ENCODE assay signal across 9 cellular contexts in genomic region chr2:239318091-239318725, GRCh38.
DNase-seq lines count a peak whose midpoint lies in the region; ATAC-seq and TF ChIP-seq lines count a peak whose summit lies in the region.
"Had no signal": no experiment of that assay in that cellular context is flagged by ENCODE, and none has a peak within 500 bp of the region (broad histone marks: within the 10 kb centered on the region; RNA-seq: fewer than 3 reads in every experiment).

No MANE protein-coding gene starts in this region.

- no peak overlapping the region for H2BK15ac ChIP-seq in mesenchymal stem cell (ENCODE audit: low read depth, poor library complexity, severe bottlenecking)

- no peak overlapping the region for H3K4ac ChIP-seq in mesenchymal stem cell (ENCODE audit: low read depth in 1 of 2, low read length in 2 of 2)

- peaks cover 0 to 18% of the 10 kb centered on the region in 2 experiments for H3K36me3 ChIP-seq in mesenchymal stem cell (ENCODE audit: control insufficient read depth in 1 of 2, insufficient read depth in 2 of 2, low read depth in 1 of 2, low read length in 2 of 2)
- H3K36me3 ChIP-seq in suprapubic skin, result no peaks in the 10 kb centered on the region

- TF ChIP-seq CTCF in dorsolateral prefrontal cortex (IDR thresholded peaks at IDR 0.05 in 54 of 56, conservative IDR thresholded peaks at IDR 0.05 in 2 of 56; ENCODE audit: low read depth in 1 of 56, partially characterized antibody in 56 of 56), result peak in 3 of 56 donors; percentile 5 to 20 (median 8)
- no peak for TF ChIP-seq CTCF in suprapubic skin (IDR thresholded peaks at IDR 0.05)

- H4K91ac ChIP-seq in mesenchymal stem cell (ENCODE audit: low read length), result no peak overlapping the region

- DNase-seq in activated CD4-positive, alpha-beta T cell treated with anti-CD3 and anti-CD28 coated beads for 1 hour, result peak; percentile 0
- DNase-seq in activated CD4-positive, alpha-beta T cell treated with anti-CD3 and anti-CD28 coated beads for 36 hours, result no peak
- DNase-seq in dorsolateral prefrontal cortex, result peak in 4 of 10 donors; percentile 20 to 40 (median 33)
- DNase-seq in mesenchymal stem cell, result no peak
- peak; percentile 29 to 57 for DNase-seq in suprapubic skin (ENCODE audit: low spot score in 2 of 2)
- no peak for DNase-seq in SIG-M5 (lab: John Stamatoyannopoulos, UW)
- DNase-seq: NCI-H345 had no signal

- peak overlapping the region in 21 of 59 donors; percentile 1 to 58 (median 36) for H3K4me3 ChIP-seq in dorsolateral prefrontal cortex
- peak overlapping the region in 1 of 2 experiments; percentile 78 for H3K4me3 ChIP-seq in mesenchymal stem cell (ENCODE audit: insufficient read depth in 1 of 2, low read depth in 1 of 2, low read length in 2 of 2)
- H3K4me3 ChIP-seq in suprapubic skin, result no peak overlapping the region

- H3K18ac ChIP-seq in mesenchymal stem cell (ENCODE audit: low read depth in 1 of 2, low read length in 2 of 2), result no peak overlapping the region

- H3K4me1 Mint-ChIP-seq in activated CD4-positive, alpha-beta T cell treated with anti-CD3 and anti-CD28 coated beads for 36 hours, result peaks cover 66% of the 10 kb centered on the region

- H2BK5ac ChIP-seq in mesenchymal stem cell (ENCODE audit: low read depth, low read length, poor library complexity, severe bottlenecking), result no peak overlapping the region

- H3K27me3 ChIP-seq in dorsolateral prefrontal cortex, result no peaks in the 10 kb centered on the region
- no peaks in the 10 kb centered on the region for H3K27me3 ChIP-seq in mesenchymal stem cell (ENCODE audit: control insufficient read depth in 1 of 2, insufficient read depth in 1 of 2, low read length in 2 of 2)
- no peaks in the 10 kb centered on the region for H3K27me3 ChIP-seq in suprapubic skin

- H2BK12ac ChIP-seq in mesenchymal stem cell (ENCODE audit: low read length in 2 of 2), result no peak overlapping the region

- H3K9me3 Mint-ChIP-seq in activated CD4-positive, alpha-beta T cell treated with anti-CD3 and anti-CD28 coated beads for 36 hours (ENCODE audit: low read depth), result peaks cover 11% of the 10 kb centered on the region

- TF ChIP-seq POLR2A in suprapubic skin (IDR thresholded peaks at IDR 0.05), result no peak

- no peak overlapping the region for H4K8ac ChIP-seq in mesenchymal stem cell (ENCODE audit: low read length)

- WGBS in mesenchymal stem cell, result 95% methylated on average over 17 of the region's 20 CpGs
- 93% methylated on average over 20 of the region's 20 CpGs for WGBS in suprapubic skin

- H3K36me3 Mint-ChIP-seq in activated CD4-positive, alpha-beta T cell treated with anti-CD3 and anti-CD28 coated beads for 36 hours (ENCODE audit: low read depth), result peaks cover 37% of the 10 kb centered on the region

- H3K79me1 ChIP-seq in mesenchymal stem cell (replicated peaks; ENCODE audit: low read length, poor library complexity, severe bottlenecking), result peaks cover 53% of the 10 kb centered on the region

- no peak overlapping the region for H2BK120ac ChIP-seq in mesenchymal stem cell (ENCODE audit: low read depth, low read length)

- no peak overlapping the region for H3K4me3 Mint-ChIP-seq in activated CD4-positive, alpha-beta T cell treated with anti-CD3 and anti-CD28 coated beads for 36 hours

- TF ChIP-seq EP300 in suprapubic skin (IDR thresholded peaks at IDR 0.05), result no peak

- POLR2A ChIA-PET in activated CD4-positive, alpha-beta T cell treated with anti-CD3 and anti-CD28 coated beads for 36 hours (lab: Charles Lee), result no interaction called here

- intact Hi-C loops in activated CD4-positive, alpha-beta T cell treated with anti-CD3 and anti-CD28 coated beads for 36 hours (cut with DNase I, micrococcal nuclease), result no loop called here
- intact Hi-C loops in dorsolateral prefrontal cortex (cut with DNase I), result loop anchor here in 1 of 2 donors (5.0 kb wide), 1 partner anchor 91 kb away; no protein-coding TSS in a partner anchor

- H3K23ac ChIP-seq in mesenchymal stem cell (ENCODE audit: low read length in 2 of 2), result no peak overlapping the region

- H3K27ac ChIP-seq in dorsolateral prefrontal cortex (peak overlapping the region; percentile 11 to 95 (median 80)), mesenchymal stem cell (ENCODE audit: low read length, poor library complexity, severe bottlenecking) (no peak overlapping the region), suprapubic skin (peak overlapping the region; percentile 49)

- no peak overlapping the region for H3K14ac ChIP-seq in mesenchymal stem cell (ENCODE audit: low read length in 2 of 2)

- CTCF ChIA-PET in activated CD4-positive, alpha-beta T cell treated with anti-CD3 and anti-CD28 coated beads for 36 hours (lab: Charles Lee), result interaction anchor here (0.8 to 1.7 kb wide), 2 partner anchors 10 to 20 kb away, joined by 3 to 4 read pairs; no protein-coding TSS in a partner anchor

- H3K4me1 ChIP-seq in mesenchymal stem cell (ENCODE audit: control insufficient read depth, insufficient read depth, low read depth, low read length) (peaks cover 11% of the 10 kb centered on the region), suprapubic skin (peaks cover 40% of the 10 kb centered on the region)

- H3K27me3 Mint-ChIP-seq in activated CD4-positive, alpha-beta T cell treated with anti-CD3 and anti-CD28 coated beads for 36 hours, result no peaks in the 10 kb centered on the region

- H2AK5ac ChIP-seq in mesenchymal stem cell (ENCODE audit: low read length, severe bottlenecking), result no peak overlapping the region

- no peak overlapping the region for H3K4me2 ChIP-seq in mesenchymal stem cell (ENCODE audit: low read length, poor library complexity, severe bottlenecking)

- peak overlapping the region; percentile 90 for H3K9ac ChIP-seq in mesenchymal stem cell (ENCODE audit: low read length)

- no peak overlapping the region for H2AFZ ChIP-seq in mesenchymal stem cell (ENCODE audit: low read depth, low read length)

- no peak overlapping the region for H3K27ac Mint-ChIP-seq in activated CD4-positive, alpha-beta T cell treated with anti-CD3 and anti-CD28 coated beads for 36 hours

- no peak for ATAC-seq in activated CD4-positive, alpha-beta T cell treated with anti-CD3 and anti-CD28 coated beads for 36 hours
- ATAC-seq in HG03175 (IDR thresholded peaks at IDR 0.05; ENCODE audit: unreplicated experiment) (no peak), SK-N-SH treated with all-trans-retinoic acid at 6 μM for 48 hours (no peak)

- peaks cover 9% of the 10 kb centered on the region for H3K9me3 ChIP-seq in mesenchymal stem cell (ENCODE audit: control insufficient read depth, low read length)
- no peaks in the 10 kb centered on the region for H3K9me3 ChIP-seq in suprapubic skin

TF ChIP-seq in SK-N-SH treated with all-trans-retinoic acid at 6 μM for 48 hours, 23 proteins besides CTCF, POLR2A, EP300 and RAD21 (continues in another document):
- TF ChIP-seq RARB (CRISPR knock-in tag; IDR thresholded peaks at IDR 0.05) (no peak), PPARA (CRISPR knock-in tag; IDR thresholded peaks at IDR 0.05; ENCODE audit: borderline replicate concordance) (no peak), TSHZ2 (CRISPR knock-in tag; IDR thresholded peaks at IDR 0.05) (no peak), ESRRG (CRISPR knock-in tag; IDR thresholded peaks at IDR 0.05) (no peak), CSDC2 (CRISPR knock-in tag; IDR thresholded peaks at IDR 0.05) (no peak), ZFP30 (CRISPR knock-in tag; IDR thresholded peaks at IDR 0.05) (no peak), OSR1 (CRISPR knock-in tag; IDR thresholded peaks at IDR 0.05) (no peak), GLIS3 (CRISPR knock-in tag; IDR thresholded peaks at IDR 0.05) (no peak), ZNF565 (CRISPR knock-in tag; conservative IDR thresholded peaks at IDR 0.05; ENCODE audit: low read depth) (no peak), BACH2 (CRISPR knock-in tag; IDR thresholded peaks at IDR 0.05; ENCODE audit: borderline replicate concordance) (no peak), CREB5 (CRISPR knock-in tag; IDR thresholded peaks at IDR 0.05; ENCODE audit: low read depth) (no peak), ZNF8 (CRISPR knock-in tag; IDR thresholded peaks at IDR 0.05) (no peak), ISL1 (CRISPR knock-in tag; IDR thresholded peaks at IDR 0.05) (no peak), SNAI2 (CRISPR knock-in tag; IDR thresholded peaks at IDR 0.05) (no peak)

Comparison
In these comparisons a context has a peak if more than half of its experiments do, and no peak if none do; other contexts are left out.
1. DNase-seq: peak in activated CD4-positive, alpha-beta T cell treated with anti-CD3 and anti-CD28 coated beads for 1 hour (single experiment) and suprapubic skin (2 of 2); none in activated CD4-positive, alpha-beta T cell treated with anti-CD3 and anti-CD28 coated beads for 36 hours (single experiment), mesenchymal stem cell (single experiment) and SIG-M5 (single experiment).